Comparison of ENCODE assay signal across 2 cellular contexts in the genomic region with DNA sequence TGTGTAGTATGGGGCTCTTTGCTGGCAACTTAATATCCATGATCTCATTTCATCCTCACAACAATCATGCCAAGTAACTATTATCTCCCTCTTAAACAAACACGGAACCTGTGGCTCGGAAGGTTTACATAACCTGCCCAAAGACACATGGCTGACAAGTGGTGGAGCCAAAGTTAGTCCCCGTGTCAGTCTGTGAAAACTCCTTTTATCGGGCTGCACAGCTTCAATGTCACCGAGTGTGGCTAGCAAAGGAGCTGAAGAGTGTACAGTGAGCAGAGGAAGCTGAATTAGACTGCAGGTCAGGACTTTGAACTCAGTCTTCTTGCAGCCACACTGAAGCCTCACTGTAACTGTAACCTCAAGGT.
TF ChIP-seq lines count a peak whose summit lies in the region.

No MANE protein-coding gene starts in this region.

TF ChIP-seq in A549, 52 proteins besides CTCF, POLR2A, EP300 and RAD21:
- TF ChIP-seq, protein P1, sequence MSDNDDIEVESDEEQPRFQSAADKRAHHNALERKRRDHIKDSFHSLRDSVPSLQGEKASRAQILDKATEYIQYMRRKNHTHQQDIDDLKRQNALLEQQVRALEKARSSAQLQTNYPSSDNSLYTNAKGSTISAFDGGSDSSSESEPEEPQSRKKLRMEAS (IDR thresholded peaks at IDR 0.05) = peak; percentile 67
- TF ChIP-seq CEBPB (IDR thresholded peaks at IDR 0.05) = peak in 1 of 2 experiments; percentile 27; a peak in 1 of 4 replicates
- no peak for TF ChIP-seq ZC3H11A (IDR thresholded peaks at IDR 0.05)
- no peak for TF ChIP-seq ESRRA (IDR thresholded peaks at IDR 0.05; ENCODE audit: borderline replicate concordance, low read length)
- peak; percentile 41; the same call in 1 of the 2 replicates for TF ChIP-seq GATA3 (IDR thresholded peaks at IDR 0.05; ENCODE audit: borderline replicate concordance)
- TF ChIP-seq E2F6 (IDR thresholded peaks at IDR 0.05; ENCODE audit: borderline replicate concordance, low read depth) = no peak

TF ChIP-seq in IMR-90, 13 proteins besides CTCF, POLR2A, EP300 and RAD21 (continued from another document):
- TF ChIP-seq MAFK (IDR thresholded peaks at IDR 0.05; ENCODE audit: low read depth, low read length) = no peak
TF ChIP-seq in IMR-90: peak in this region for 0.
